ENCODE assay signal across 8 cellular contexts in genomic region chr15:60374628-60375081, GRCh38. TPM values are rescaled to one million over a fixed set of nuclear protein-coding genes. Genes with fewer than 3 reads are reported as not detected.
DNase-seq lines count a peak whose midpoint lies in the region; ATAC-seq and TF ChIP-seq lines count a peak whose summit lies in the region.

No MANE protein-coding gene starts in this region.

- H3K36me3 ChIP-seq in NT2/D1 (ENCODE audit: insufficient read depth, insufficient read length, low read length) (peaks cover 81% of the 10 kb centered on the region), fibroblast of lung (ENCODE audit: control insufficient read depth, insufficient read depth, low read length) (peaks cover 24% of the 10 kb centered on the region), parathyroid adenoma (ENCODE audit: control insufficient read depth, insufficient read depth, low read length) (no peaks in the 10 kb centered on the region)

- H3K4me2 ChIP-seq in fibroblast of lung (ENCODE audit: extremely low read depth, insufficient read depth, low read length) (peak overlapping the region; percentile 16), parathyroid adenoma (ENCODE audit: low read length) (peak overlapping the region; percentile 18)

- TF ChIP-seq CTCF in fibroblast of lung (conservative IDR thresholded peaks at IDR 0.05 in 1 of 2, IDR thresholded peaks at IDR 0.05 in 1 of 2; ENCODE audit: low read depth in 1 of 2, low read length in 2 of 2) (no peak), parathyroid adenoma (IDR thresholded peaks at IDR 0.05) (no peak)

- H3K79me2 ChIP-seq in fibroblast of lung (ENCODE audit: control insufficient read depth, insufficient read depth, low read length) (peaks cover 83% of the 10 kb centered on the region), parathyroid adenoma (no peaks in the 10 kb centered on the region)

- peak overlapping the region; percentile 93 for H3K27ac ChIP-seq in fibroblast of lung (ENCODE audit: insufficient read depth, low read length)
- peak overlapping the region; percentile 80 for H3K27ac ChIP-seq in parathyroid adenoma

- H4K20me1 ChIP-seq in fibroblast of lung (ENCODE audit: control insufficient read depth, extremely low read depth, insufficient read depth, low read length) = peaks cover 10% of the 10 kb centered on the region

- H3K4me3 ChIP-seq in NT2/D1 (ENCODE audit: insufficient read length, low read depth) = no peak overlapping the region
- no peak overlapping the region for H3K4me3 ChIP-seq in fibroblast of lung (replicated peaks in 1 of 4; ENCODE audit: control extremely low read depth in 1 of 4, insufficient read depth in 1 of 4, low read depth in 3 of 4, low read length in 4 of 4)
- H3K4me3 ChIP-seq in parathyroid adenoma (ENCODE audit: low read depth, low read length) = no peak overlapping the region

- H3K4me1 ChIP-seq in NT2/D1 (ENCODE audit: insufficient read depth, insufficient read length) (peaks cover 7% of the 10 kb centered on the region), fibroblast of lung (ENCODE audit: control insufficient read depth, extremely low read depth, insufficient read depth, low read length) (peaks cover 59% of the 10 kb centered on the region), parathyroid adenoma (peaks cover 16% of the 10 kb centered on the region)

- DNase-seq in HPDE6-E6E7 (ENCODE audit: extremely low spot score) = peak; percentile 81
- peak; percentile 71 for DNase-seq in NT2/D1 (ENCODE audit: low read depth, low spot score)
- peak; percentile 97 to 99 for DNase-seq in fibroblast of lung (ENCODE audit: low read depth in 2 of 2)
- DNase-seq in NCI-H526 treated with DMSO at 0.1 percent for 48 hours (lab: John Stamatoyannopoulos, UW) = no peak
- DNase-seq in CD1c-positive myeloid dendritic cell (ENCODE audit: extremely low spot score) = no peak

- ATAC-seq in HG03571 (IDR thresholded peaks at IDR 0.05; ENCODE audit: unreplicated experiment) (no peak), HG02610 (IDR thresholded peaks at IDR 0.05; ENCODE audit: unreplicated experiment) (no peak)

- no peaks in the 10 kb centered on the region for H3K27me3 ChIP-seq in NT2/D1 (ENCODE audit: insufficient read depth, insufficient read length)
- no peaks in the 10 kb centered on the region for H3K27me3 ChIP-seq in fibroblast of lung (ENCODE audit: control insufficient read depth, insufficient read depth, low read length)
- H3K27me3 ChIP-seq in parathyroid adenoma (ENCODE audit: control insufficient read depth, insufficient read depth, low read length) = no peaks in the 10 kb centered on the region

- H3K9me3 ChIP-seq in NT2/D1 (ENCODE audit: insufficient read depth, low read length) (peaks cover 12% of the 10 kb centered on the region; the same call in 1 of the 2 replicates), fibroblast of lung (ENCODE audit: control insufficient read depth, insufficient read depth, low read depth, low read length) (no peaks in the 10 kb centered on the region), parathyroid adenoma (ENCODE audit: control insufficient read depth, low read length) (no peaks in the 10 kb centered on the region)

- H3K9ac ChIP-seq in NT2/D1 (ENCODE audit: insufficient read length, low read depth) (no peak overlapping the region), fibroblast of lung (ENCODE audit: insufficient read depth, low read length) (no peak overlapping the region), parathyroid adenoma (no peak overlapping the region)

- H2AFZ ChIP-seq in fibroblast of lung (ENCODE audit: low read length) (no peak overlapping the region), parathyroid adenoma (peak overlapping the region; percentile 36)

RNA-seq across cellular contexts. Expression of gene ANXA2, which starts 23.1 kb away (rescaled TPM):
- total RNA-seq in fibroblast of lung = 1,250 and 2,754 TPM in 2 replicates
- polyA plus RNA-seq in fibroblast of lung = 4,872 and 6,648 TPM in 2 replicates
- polyA plus RNA-seq in fibroblast of lung (2012) = 3,157 and 3,880 TPM in 2 replicates
- polyA minus RNA-seq in fibroblast of lung (ENCODE audit: low replicate concordance) = 1,485 and 1,743 TPM in 2 replicates

Comparison
In these comparisons a context has a peak if more than half of its experiments do, and no peak if none do; other contexts are left out.
1. DNase-seq: peak in HPDE6-E6E7 (single experiment), NT2/D1 (single experiment) and fibroblast of lung (2 of 2); none in NCI-H526 treated with DMSO at 0.1 percent for 48 hours (single experiment) and CD1c-positive myeloid dendritic cell (single experiment).